ENCODE assay signal across 24 cellular contexts in the genomic region with DNA sequence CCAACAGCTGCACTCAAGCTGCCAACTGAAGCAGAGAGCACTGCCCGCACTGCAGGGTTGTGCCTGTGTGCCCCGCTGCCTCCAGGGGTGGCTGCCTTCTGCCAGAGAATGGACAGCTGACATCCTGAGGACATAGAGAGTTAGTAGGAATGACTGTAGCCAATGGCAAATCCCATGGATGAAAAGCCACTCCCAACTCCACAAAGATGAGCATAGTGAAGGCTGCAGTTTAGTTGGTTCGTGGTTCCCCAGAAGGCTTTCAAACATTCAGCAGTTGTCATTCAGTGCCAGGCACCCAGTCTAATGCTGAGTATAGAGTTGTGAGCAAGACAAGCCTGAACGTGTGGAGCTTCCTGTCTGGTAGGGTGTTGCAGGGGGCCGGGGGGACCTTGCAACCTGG. TPM values are rescaled to one million over a fixed set of nuclear protein-coding genes. Genes with fewer than 3 reads are reported as not detected.
DNase-seq lines count a peak whose midpoint lies in the region; ATAC-seq, FAIRE-seq and TF ChIP-seq lines count a peak whose summit lies in the region.
"Had no signal": no experiment of that assay in that cellular context is flagged by ENCODE, and none has a peak within 500 bp of the region (broad histone marks: within the 10 kb centered on the region; RNA-seq: fewer than 3 reads in every experiment).

No MANE protein-coding gene starts in this region.

- POLR2A ChIA-PET in CD4-positive, alpha-beta T cell (lab: Charles Lee) = no interaction called here

- H3K4me1 Mint-ChIP-seq in CD4-positive, alpha-beta T cell (ENCODE audit: low read depth) = peaks cover 38% of the 10 kb centered on the region
- peaks cover 23% of the 10 kb centered on the region for H3K4me1 Mint-ChIP-seq in central memory CD8-positive, alpha-beta T cell

- no peak overlapping the region for H3K27ac ChIP-seq in CD4-positive, alpha-beta T cell (ENCODE audit: low read depth, low read length)
- H3K27ac ChIP-seq: A549, KMS-11 had no signal

- TF ChIP-seq POLR2A in GM12891 (IDR thresholded peaks at IDR 0.05; ENCODE audit: low read depth, low read length) = no peak

- peaks cover 96% of the 10 kb centered on the region for H3K36me3 Mint-ChIP-seq in CD4-positive, alpha-beta T cell (ENCODE audit: low read depth)
- H3K36me3 Mint-ChIP-seq in central memory CD8-positive, alpha-beta T cell (ENCODE audit: insufficient read depth) = peaks cover 8% of the 10 kb centered on the region

- DNase-seq in CD4-positive, alpha-beta T cell = no peak
- DNase-seq in GM12891 (ENCODE audit: insufficient read length, low spot score) = no peak
- no peak for DNase-seq in central memory CD8-positive, alpha-beta T cell (ENCODE audit: low spot score in 2 of 2)
- DNase-seq in posterior vena cava (ENCODE audit: low spot score) = peak; percentile 11
- no peak for DNase-seq in NCI-H1694 treated with DMSO at 0.1 percent for 48 hours (lab: John Stamatoyannopoulos, UW)
- DNase-seq: DMS79; HCEC 1CT; NCI-H1092 treated with DMSO at 0.1 percent for 48 hours; NCI-H1436 treated with DMSO at 0.1 percent for 48 hours; NCI-H2029; NCI-H226; NCI-H510A treated with DMSO at 0.1 percent for 48 hours; NCI-H748 treated with DMSO at 0.1 percent for 48 hours; NK-92 treated with Interleukin-12 subunit alpha and Interleukin-12 subunit beta, amount 100 ng/mL, for 24 hours; SIG-M5 had no signal

- intact Hi-C loops in CD4-positive, alpha-beta T cell (cut with DNase I, micrococcal nuclease) = no loop called here
- intact Hi-C loops in posterior vena cava (cut with DNase I) = no loop called here

- no peaks in the 10 kb centered on the region for H3K9me3 ChIP-seq in CD4-positive, alpha-beta T cell (ENCODE audit: control insufficient read depth, low read length)
- H3K9me3 ChIP-seq: A549 had no signal

- CTCF ChIA-PET in CD4-positive, alpha-beta T cell (lab: Charles Lee) = no interaction called here

- H3K4me3 Mint-ChIP-seq in CD4-positive, alpha-beta T cell = no peak overlapping the region
- H3K4me3 Mint-ChIP-seq in central memory CD8-positive, alpha-beta T cell = no peak overlapping the region
- H3K4me3 Mint-ChIP-seq: B cell, CD14-positive monocyte had no signal

- H3K27me3 Mint-ChIP-seq in CD4-positive, alpha-beta T cell = no peaks in the 10 kb centered on the region
- no peaks in the 10 kb centered on the region for H3K27me3 Mint-ChIP-seq in central memory CD8-positive, alpha-beta T cell
- H3K27me3 Mint-ChIP-seq: B cell had no signal

- peak; percentile 26 for FAIRE-seq in GM12891 (lab: Jason Lieb, UNC)
- FAIRE-seq: A549, GM12878, HTR-8/SVneo had no signal

- H3K27me3 ChIP-seq in CD4-positive, alpha-beta T cell (ENCODE audit: control insufficient read depth, insufficient read depth, low read length) = no peaks in the 10 kb centered on the region

- H3K27ac Mint-ChIP-seq in CD4-positive, alpha-beta T cell = peak overlapping the region; percentile 44
- H3K27ac Mint-ChIP-seq in central memory CD8-positive, alpha-beta T cell (ENCODE audit: low read depth) = peak overlapping the region; percentile 74
- H3K27ac Mint-ChIP-seq: B cell had no signal

- no peak for TF ChIP-seq CTCF in CD4-positive, alpha-beta T cell (IDR thresholded peaks at IDR 0.05)

- peaks cover 2% of the 10 kb centered on the region for H3K9me3 Mint-ChIP-seq in CD4-positive, alpha-beta T cell
- no peaks in the 10 kb centered on the region for H3K9me3 Mint-ChIP-seq in central memory CD8-positive, alpha-beta T cell

- no peak for ATAC-seq in CD4-positive, alpha-beta T cell (ENCODE audit: poor library complexity)
- no peak for ATAC-seq in central memory CD8-positive, alpha-beta T cell (replicated peaks; ENCODE audit: extremely low read depth, poor library complexity, severe bottlenecking)
- ATAC-seq in HG03469 (IDR thresholded peaks at IDR 0.05; ENCODE audit: unreplicated experiment) (no peak), GM21367 (IDR thresholded peaks at IDR 0.05; ENCODE audit: unreplicated experiment) (no peak)
- ATAC-seq: A549, GM12878, Panc1 had no signal

TF ChIP-seq in GM12891, 5 proteins besides CTCF, POLR2A, EP300 and RAD21:
- TF ChIP-seq POLR2AphosphoS5 (IDR thresholded peaks at IDR 0.05; ENCODE audit: low read depth, low read length) (no peak), POU2F2 (IDR thresholded peaks at IDR 0.05; ENCODE audit: low read depth, low read length) (no peak), TAF1 (IDR thresholded peaks at IDR 0.05; ENCODE audit: low read depth, low read length) (no peak), SPI1 (IDR thresholded peaks at IDR 0.05; ENCODE audit: low read depth, low read length) (no peak), PAX5 (IDR thresholded peaks at IDR 0.05; ENCODE audit: insufficient read depth, low read length, severe bottlenecking) (no peak)

RNA-seq across cellular contexts. Expression of gene GYPC, which starts 30.3 kb away (rescaled TPM):
- 100 to 1,000 TPM; 148 to 157 TPM for total RNA-seq in CD4-positive, alpha-beta T cell
- 130 TPM for polyA plus RNA-seq in GM12891 (2012; ENCODE audit: low read depth, missing spikeins)
- total RNA-seq in posterior vena cava = 100 to 1,000 TPM; 107 to 115 TPM
- polyA plus RNA-seq: A549 had no signal
